ENCODE assay signal across 7 cellular contexts in the genomic region with DNA sequence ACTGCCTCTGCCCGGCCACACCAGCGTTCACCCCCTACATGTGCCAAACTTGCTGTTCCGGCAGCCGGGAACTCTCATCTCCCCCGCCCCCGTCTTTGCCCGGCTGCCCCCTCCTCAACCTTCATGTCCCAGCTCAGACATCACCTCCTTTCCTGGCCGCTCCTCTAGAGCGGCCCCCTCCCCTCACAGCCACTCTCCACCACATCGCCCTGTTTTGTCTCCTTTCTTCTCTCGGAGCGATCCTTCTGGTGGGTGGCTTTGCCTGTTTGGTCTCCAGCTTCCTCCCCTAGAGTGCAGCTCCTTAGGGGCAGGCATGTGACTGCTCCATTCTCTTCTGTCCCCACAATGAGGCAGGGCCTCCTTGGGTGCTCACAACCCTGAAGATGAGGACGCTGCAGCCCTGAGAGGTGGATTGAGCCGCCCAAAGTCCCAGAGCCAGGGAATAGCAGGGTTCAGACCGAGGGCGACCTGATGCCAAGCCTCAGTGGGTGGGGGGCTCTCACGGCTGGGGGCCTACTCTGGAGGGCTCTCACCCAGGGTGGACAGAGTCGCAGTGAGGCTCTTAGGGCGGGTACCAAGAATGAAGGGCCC. TPM values are rescaled to one million over a fixed set of nuclear protein-coding genes. Genes with fewer than 3 reads are reported as not detected.
DNase-seq lines count a peak whose midpoint lies in the region; ATAC-seq and TF ChIP-seq lines count a peak whose summit lies in the region.

No MANE protein-coding gene starts in this region.

- POLR2A ChIA-PET in activated CD8-positive, alpha-beta T cell treated with anti-CD3 and anti-CD28 coated beads, Interleukin-2, amount 10 ng/mL, durations not matched to agents 7 days and 5 days (lab: Charles Lee) = interaction anchor here (1.9 to 3.7 kb wide), 3 partner anchors 9 to 42 kb away, joined by 20 to 31 read pairs (median 20); no protein-coding TSS in a partner anchor

- CTCF ChIA-PET in activated CD8-positive, alpha-beta T cell treated with anti-CD3 and anti-CD28 coated beads, Interleukin-2, amount 10 ng/mL, durations not matched to agents 7 days and 5 days (lab: Charles Lee) = interaction anchor here (1.5 to 6.7 kb wide), 8 partner anchors 10 to 103 kb away, joined by 5 to 62 read pairs (median 10); no protein-coding TSS in a partner anchor

- no peaks in the 10 kb centered on the region for H3K27me3 ChIP-seq in subcutaneous abdominal adipose tissue (ENCODE audit: control insufficient read depth in 5 of 5, insufficient read depth in 4 of 5, low read length in 5 of 5)

- peak; percentile 1 for ATAC-seq in activated CD8-positive, alpha-beta T cell treated with anti-CD3 and anti-CD28 coated beads, Interleukin-2, amount 10 ng/mL, durations not matched to agents 7 days and 5 days
- no peak for ATAC-seq in HG02759 (IDR thresholded peaks at IDR 0.05; ENCODE audit: unreplicated experiment)

- no peaks in the 10 kb centered on the region for H3K9me3 Mint-ChIP-seq in HFFc6
- H3K9me3 Mint-ChIP-seq in activated CD8-positive, alpha-beta T cell treated with anti-CD3 and anti-CD28 coated beads, Interleukin-2, amount 10 ng/mL, durations not matched to agents 7 days and 5 days (ENCODE audit: insufficient read depth) = no peaks in the 10 kb centered on the region

- no peaks in the 10 kb centered on the region for H3K9me3 ChIP-seq in iPS-18c (ENCODE audit: control insufficient read depth, insufficient read depth, low read length)
- no peaks in the 10 kb centered on the region for H3K9me3 ChIP-seq in subcutaneous abdominal adipose tissue (ENCODE audit: control insufficient read depth in 5 of 5, low read length in 5 of 5)

- peak overlapping the region; percentile 84 for H3K27ac ChIP-seq in subcutaneous abdominal adipose tissue (ENCODE audit: low read depth, low read length)

- H3K36me3 ChIP-seq in subcutaneous abdominal adipose tissue (ENCODE audit: control insufficient read depth in 5 of 5, insufficient read depth in 5 of 5, low read length in 5 of 5) = peaks cover 0 to 3% (median 0%) of the 10 kb centered on the region in 5 donors

- peak overlapping the region; percentile 38 to 73 (median 61) for H3K9ac ChIP-seq in subcutaneous abdominal adipose tissue (ENCODE audit: low read length in 5 of 5)

- H3K4me1 ChIP-seq in subcutaneous abdominal adipose tissue (ENCODE audit: control insufficient read depth in 5 of 5, insufficient read depth in 5 of 5, low read length in 5 of 5) = peaks cover 50 to 82% (median 77%) of the 10 kb centered on the region in 5 donors

- DNase-seq in HFFc6 (no peak), ureter (ENCODE audit: low spot score) (no peak), amniotic stem cell (lab: John Stamatoyannopoulos, UW) (no peak)
- DNase-seq in activated CD8-positive, alpha-beta T cell treated with anti-CD3 and anti-CD28 coated beads, Interleukin-2, amount 10 ng/mL, durations not matched to agents 7 days and 5 days = no peak

- 0 out of 2 replicates have a peak overlapping the region, but pooled peaks have one; percentile 17 for H3K4me3 ChIP-seq in iPS-18c (ENCODE audit: insufficient read depth, low read depth, low read length)
- peak overlapping the region in 4 of 5 donors; percentile 48 to 60 (median 52) for H3K4me3 ChIP-seq in subcutaneous abdominal adipose tissue (ENCODE audit: low read depth in 1 of 5, low read length in 5 of 5)

- peaks cover 1% of the 10 kb centered on the region for H3K27me3 Mint-ChIP-seq in HFFc6 (ENCODE audit: insufficient read depth)
- no peaks in the 10 kb centered on the region for H3K27me3 Mint-ChIP-seq in activated CD8-positive, alpha-beta T cell treated with anti-CD3 and anti-CD28 coated beads, Interleukin-2, amount 10 ng/mL, durations not matched to agents 7 days and 5 days (ENCODE audit: low read depth)

- peak overlapping the region; percentile 86 for H3K4me3 Mint-ChIP-seq in HFFc6
- H3K4me3 Mint-ChIP-seq in activated CD8-positive, alpha-beta T cell treated with anti-CD3 and anti-CD28 coated beads, Interleukin-2, amount 10 ng/mL, durations not matched to agents 7 days and 5 days = peak overlapping the region; percentile 75

- peak overlapping the region; percentile 97 for H3K27ac Mint-ChIP-seq in HFFc6
- peak overlapping the region; percentile 89 for H3K27ac Mint-ChIP-seq in activated CD8-positive, alpha-beta T cell treated with anti-CD3 and anti-CD28 coated beads, Interleukin-2, amount 10 ng/mL, durations not matched to agents 7 days and 5 days

- H3K4me1 Mint-ChIP-seq in HFFc6 (ENCODE audit: low read depth) = peaks cover 62% of the 10 kb centered on the region
- peaks cover 89% of the 10 kb centered on the region for H3K4me1 Mint-ChIP-seq in activated CD8-positive, alpha-beta T cell treated with anti-CD3 and anti-CD28 coated beads, Interleukin-2, amount 10 ng/mL, durations not matched to agents 7 days and 5 days (ENCODE audit: low read depth)

- no peaks in the 10 kb centered on the region for H3K36me3 Mint-ChIP-seq in HFFc6 (ENCODE audit: low read depth)
- H3K36me3 Mint-ChIP-seq in activated CD8-positive, alpha-beta T cell treated with anti-CD3 and anti-CD28 coated beads, Interleukin-2, amount 10 ng/mL, durations not matched to agents 7 days and 5 days (ENCODE audit: low read depth) = peaks cover 27% of the 10 kb centered on the region

- TF ChIP-seq CTCF in HFFc6 (IDR thresholded peaks at IDR 0.05) = peak; percentile 6; the same call in 1 of the 2 replicates

RNA-seq across cellular contexts. Expression of a gene that starts 44.9 kb away (rescaled TPM):
- 100 to 1,000 TPM; 116 to 134 (median 124) TPM for total RNA-seq in HFFc6 (2021; fragmentation: NEBNext Ultra II Directional; extraction: Animal tissue kit (Norgen Biotek cat#: 25700))
- total RNA-seq in activated CD8-positive, alpha-beta T cell treated with anti-CD3 and anti-CD28 coated beads, Interleukin-2, amount 10 ng/mL, durations not matched to agents 7 days and 5 days = 10 to 100 TPM; 70.9 to 72.5 TPM
- 131 TPM for total RNA-seq in ureter
